8 cellular contexts compared by ENCODE assay signal in the genomic region with DNA sequence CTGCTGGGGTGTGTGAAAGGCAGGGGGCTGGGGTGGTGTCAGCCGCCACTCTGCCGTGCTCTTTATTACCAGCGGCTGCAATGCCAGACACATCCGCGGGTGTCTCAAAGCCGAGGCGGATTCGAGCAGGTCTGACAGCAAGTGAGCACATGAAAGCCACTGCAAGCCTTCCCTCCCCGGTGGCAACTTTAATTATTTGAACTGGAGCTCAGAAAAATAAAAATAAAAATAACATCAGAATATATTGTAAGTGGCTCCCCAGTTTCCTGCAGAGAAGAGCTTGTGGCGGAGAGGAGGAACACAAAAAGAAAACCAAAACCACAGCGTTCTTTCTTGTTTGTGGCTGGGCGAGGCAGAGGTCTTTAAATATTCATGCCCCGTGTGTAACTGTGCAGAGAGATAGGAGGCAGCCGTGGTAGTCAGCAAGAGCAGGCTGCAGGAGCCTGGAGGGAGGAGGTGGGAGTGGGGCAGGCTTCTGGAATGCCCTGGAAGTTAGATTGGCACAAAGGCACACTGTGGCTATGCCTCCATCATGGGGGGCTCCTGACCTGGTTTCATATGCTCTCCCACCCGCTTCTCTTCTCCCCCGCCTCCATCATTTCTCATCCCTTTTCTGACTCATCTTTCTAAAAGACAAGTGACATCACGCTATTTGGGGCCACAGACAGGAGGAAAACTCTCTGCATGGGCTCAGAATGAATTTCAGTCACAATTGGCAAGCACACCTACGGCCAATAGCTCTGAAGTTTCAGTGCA.
DNase-seq lines count a peak whose midpoint lies in the region; ATAC-seq lines count a peak whose summit lies in the region.

No MANE protein-coding gene starts in this region.

- H3K9me3 Mint-ChIP-seq in activated T-helper 1 cell treated with anti-CD3 and anti-CD28 coated beads, Interleukin-12 subunit alpha, Interleukin-12 subunit beta, Interleukin-2, Interleukin-4 antibody, amounts not matched to agents 30 ng/mL and 10 ng/mL and 1 ng/mL, durations not matched to agents 14 hours and 24 hours and 36 hours, result no peaks in the 10 kb centered on the region

- ATAC-seq in GM18517 (IDR thresholded peaks at IDR 0.05; ENCODE audit: unreplicated experiment) (peak; percentile 87), HG02623 (IDR thresholded peaks at IDR 0.05; ENCODE audit: unreplicated experiment) (peak; percentile 76), left colon (peak; percentile 30)

- intact Hi-C loops in activated T-helper 1 cell treated with anti-CD3 and anti-CD28 coated beads, Interleukin-12 subunit alpha, Interleukin-12 subunit beta, Interleukin-2, Interleukin-4 antibody, amounts not matched to agents 30 ng/mL and 10 ng/mL and 1 ng/mL, durations not matched to agents 14 hours and 24 hours and 36 hours (cut with micrococcal nuclease), result loop anchor here (1.0 to 10.0 kb wide), 5 partner anchors 8 to 490 kb away; a partner anchor contains a TSS
- intact Hi-C loops in left colon (cut with DNase I, micrococcal nuclease), result no loop called here

- peaks cover 65% of the 10 kb centered on the region for H3K4me1 Mint-ChIP-seq in activated T-helper 1 cell treated with anti-CD3 and anti-CD28 coated beads, Interleukin-12 subunit alpha, Interleukin-12 subunit beta, Interleukin-2, Interleukin-4 antibody, amounts not matched to agents 30 ng/mL and 10 ng/mL and 1 ng/mL, durations not matched to agents 14 hours and 24 hours and 36 hours (ENCODE audit: low read depth)

- peak overlapping the region; percentile 86 for H3K27ac Mint-ChIP-seq in activated T-helper 1 cell treated with anti-CD3 and anti-CD28 coated beads, Interleukin-12 subunit alpha, Interleukin-12 subunit beta, Interleukin-2, Interleukin-4 antibody, amounts not matched to agents 30 ng/mL and 10 ng/mL and 1 ng/mL, durations not matched to agents 14 hours and 24 hours and 36 hours

- peaks cover 9% of the 10 kb centered on the region for H3K27me3 Mint-ChIP-seq in activated T-helper 1 cell treated with anti-CD3 and anti-CD28 coated beads, Interleukin-12 subunit alpha, Interleukin-12 subunit beta, Interleukin-2, Interleukin-4 antibody, amounts not matched to agents 30 ng/mL and 10 ng/mL and 1 ng/mL, durations not matched to agents 14 hours and 24 hours and 36 hours (ENCODE audit: insufficient read depth)

- DNase-seq in NOMO-1 treated with DMSO at 0.1 percent for 48 hours (lab: John Stamatoyannopoulos, UW; ENCODE audit: unreplicated experiment) (peak; percentile 71), left colon (peak in 1 of 2 donors; percentile 24), NCI-H524 treated with DMSO at 0.1 percent for 48 hours (lab: John Stamatoyannopoulos, UW) (no peak), epidermal melanocyte (ENCODE audit: insufficient read length, low spot score) (no peak)
- DNase-seq in activated T-helper 1 cell treated with anti-CD3 and anti-CD28 coated beads, Interleukin-12 subunit alpha, Interleukin-12 subunit beta, Interleukin-2, Interleukin-4 antibody, amounts not matched to agents 30 ng/mL and 10 ng/mL and 1 ng/mL, durations not matched to agents 14 hours and 24 hours and 36 hours (ENCODE audit: low spot score), result peak; percentile 61
- peak; percentile 6 for DNase-seq in stimulated activated CD8-positive, alpha-beta memory T cell treated with anti-CD3 and anti-CD28 coated beads, Interleukin-15, amount 100 ng/mL, for 24 hours (ENCODE audit: low read depth)

- no peaks in the 10 kb centered on the region for H3K36me3 Mint-ChIP-seq in activated T-helper 1 cell treated with anti-CD3 and anti-CD28 coated beads, Interleukin-12 subunit alpha, Interleukin-12 subunit beta, Interleukin-2, Interleukin-4 antibody, amounts not matched to agents 30 ng/mL and 10 ng/mL and 1 ng/mL, durations not matched to agents 14 hours and 24 hours and 36 hours (ENCODE audit: low read depth)

- H3K4me3 Mint-ChIP-seq in activated T-helper 1 cell treated with anti-CD3 and anti-CD28 coated beads, Interleukin-12 subunit alpha, Interleukin-12 subunit beta, Interleukin-2, Interleukin-4 antibody, amounts not matched to agents 30 ng/mL and 10 ng/mL and 1 ng/mL, durations not matched to agents 14 hours and 24 hours and 36 hours, result peak overlapping the region; percentile 66

Comparison
In these comparisons a context has a peak if more than half of its experiments do, and no peak if none do; other contexts are left out.
1. ATAC-seq: peak in every context shown above with its lines; median percentile 87 in GM18517; 76 in HG02623; 30 in left colon.
2. DNase-seq: peak in NOMO-1 treated with DMSO at 0.1 percent for 48 hours (single experiment), activated T-helper 1 cell treated with anti-CD3 and anti-CD28 coated beads, Interleukin-12 subunit alpha, Interleukin-12 subunit beta, Interleukin-2, Interleukin-4 antibody, amounts not matched to agents 30 ng/mL and 10 ng/mL and 1 ng/mL, durations not matched to agents 14 hours and 24 hours and 36 hours (single experiment) and stimulated activated CD8-positive, alpha-beta memory T cell treated with anti-CD3 and anti-CD28 coated beads, Interleukin-15, amount 100 ng/mL, for 24 hours (single experiment); none in NCI-H524 treated with DMSO at 0.1 percent for 48 hours (single experiment) and epidermal melanocyte (single experiment).